In genomic region chr1:197736689-197737088, GRCh38 we compare ENCODE assay signal across 13 cellular contexts.
DNase-seq lines count a peak whose midpoint lies in the region; ATAC-seq and TF ChIP-seq lines count a peak whose summit lies in the region.
"Had no signal": no experiment of that assay in that cellular context is flagged by ENCODE, and none has a peak within 500 bp of the region (broad histone marks: within the 10 kb centered on the region; RNA-seq: fewer than 3 reads in every experiment).

No MANE protein-coding gene starts in this region.

- ATAC-seq in GM19328 (IDR thresholded peaks at IDR 0.05; ENCODE audit: unreplicated experiment): no peak
- no peak for ATAC-seq in GM18867 (IDR thresholded peaks at IDR 0.05; ENCODE audit: unreplicated experiment)

- DNase-seq in NOMO-1 treated with DMSO at 0.1 percent for 48 hours (lab: John Stamatoyannopoulos, UW; ENCODE audit: unreplicated experiment) (peak; percentile 30), NOMO-1 treated with dmso at 0.1 percent for 144 hours (lab: John Stamatoyannopoulos, UW; ENCODE audit: unreplicated experiment) (no peak), RWPE1 (ENCODE audit: low spot score) (peak; percentile 95), fibroblast of gingiva (ENCODE audit: low read depth) (peak; percentile 57), skeletal muscle cell (ENCODE audit: low read depth) (peak; percentile 17), NK-92 (lab: John Stamatoyannopoulos, UW; ENCODE audit: unreplicated experiment) (no peak)
- DNase-seq: 8988T; activated naive CD4-positive, alpha-beta T cell treated with anti-CD3 and anti-CD28 coated beads, Interleukin-2, amount 50 U/mL, for 16 hours; Calu3; NCI-H1092 treated with DMSO at 0.1 percent for 48 hours; nucleus accumbens had no signal

- POLR2A ChIA-PET in RWPE1 (lab: Yijun Ruan, JAX; ENCODE audit: low non-redundant PET): no interaction called here

- no peak for TF ChIP-seq CTCF in RWPE1 (conservative IDR thresholded peaks at IDR 0.05; ENCODE audit: low read depth)

- CTCF ChIA-PET in RWPE1 (lab: Yijun Ruan, JAX): interaction anchor here (0.7 kb wide), 2 partner anchors 98 to 155 kb away, joined by 3 to 6 read pairs; no protein-coding TSS in a partner anchor

- no peak overlapping the region for H3K27ac ChIP-seq in RWPE1

- no peak overlapping the region for H3K4me3 ChIP-seq in skeletal muscle cell (ENCODE audit: low read depth, low read length)

Comparison
In these comparisons a context has a peak if more than half of its experiments do, and no peak if none do; other contexts are left out.
1. DNase-seq: peak in NOMO-1 treated with DMSO at 0.1 percent for 48 hours (single experiment), RWPE1 (single experiment), fibroblast of gingiva (single experiment) and skeletal muscle cell (single experiment); none in NOMO-1 treated with dmso at 0.1 percent for 144 hours (single experiment) and NK-92 (single experiment).